14 cellular contexts compared by ENCODE assay signal in genomic region chr4:169615467-169616106, GRCh38. TPM values are rescaled to one million over a fixed set of nuclear protein-coding genes. Genes with fewer than 3 reads are reported as not detected.
DNase-seq lines count a peak whose midpoint lies in the region; ATAC-seq, FAIRE-seq and TF ChIP-seq lines count a peak whose summit lies in the region.
"Had no signal": no experiment of that assay in that cellular context is flagged by ENCODE, and none has a peak within 500 bp of the region (broad histone marks: within the 10 kb centered on the region; RNA-seq: fewer than 3 reads in every experiment).

No MANE protein-coding gene starts in this region.

- CTCF ChIA-PET in T-cell (lab: Charles Lee), result interaction anchor here (0.6 to 1.1 kb wide), 2 partner anchors 64 to 153 kb away, joined by 3 read pairs; no protein-coding TSS in a partner anchor
- CTCF ChIA-PET in HEK293T (lab: Yijun Ruan, JAX), result no interaction called here

- no peak for TF ChIP-seq CTCF in bronchial epithelial cell (IDR thresholded peaks at IDR 0.05; ENCODE audit: insufficient read depth, low read length, severe bottlenecking)

- H3K36me3 ChIP-seq in bronchial epithelial cell (ENCODE audit: control insufficient read depth, insufficient read depth, low read length), result no peaks in the 10 kb centered on the region
- H3K36me3 ChIP-seq: uterus had no signal

- H3K9me3 Mint-ChIP-seq in stimulated activated naive CD8-positive, alpha-beta T cell treated with anti-CD3 and anti-CD28 coated beads, Interleukin-15, Interleukin-2, amounts not matched to agents 100 ng/mL and 50 ng/mL, for 24 hours, result no peaks in the 10 kb centered on the region
- H3K9me3 Mint-ChIP-seq in T-cell, result no peaks in the 10 kb centered on the region
- no peaks in the 10 kb centered on the region for H3K9me3 Mint-ChIP-seq in stimulated activated naive CD8-positive, alpha-beta T cell treated with anti-CD3 and anti-CD28 coated beads, Interleukin-15, amount 100 ng/mL, for 72 hours
- H3K9me3 Mint-ChIP-seq: stimulated activated naive B cell treated with anti-CD40 and anti-IgM and Interleukin-4, amounts not matched to agents 10 μg/mL and 1 μg/mL and 100 μg/mL, for 72 hours had no signal

- no peak for ATAC-seq in stimulated activated naive CD8-positive, alpha-beta T cell treated with anti-CD3 and anti-CD28 coated beads, Interleukin-15, Interleukin-2, amounts not matched to agents 100 U/mL and 50 U/mL, for 24 hours
- ATAC-seq in T-cell (replicated peaks in 1 of 4) (no peak), HG03432 (IDR thresholded peaks at IDR 0.05; ENCODE audit: unreplicated experiment) (no peak)
- ATAC-seq in stimulated activated naive CD8-positive, alpha-beta T cell treated with anti-CD3 and anti-CD28 coated beads, Interleukin-15, amount 100 ng/mL, for 72 hours, result peak; percentile 35
- ATAC-seq: stimulated activated naive B cell treated with anti-CD40 and anti-IgM and Interleukin-4, amounts not matched to agents 10 μg/mL and 1 μg/mL and 100 μg/mL, for 72 hours had no signal

- no peaks in the 10 kb centered on the region for H3K36me3 Mint-ChIP-seq in stimulated activated naive CD8-positive, alpha-beta T cell treated with anti-CD3 and anti-CD28 coated beads, Interleukin-15, Interleukin-2, amounts not matched to agents 100 ng/mL and 50 ng/mL, for 24 hours (ENCODE audit: low read depth)
- no peaks in the 10 kb centered on the region for H3K36me3 Mint-ChIP-seq in T-cell
- H3K36me3 Mint-ChIP-seq: stimulated activated naive B cell treated with anti-CD40 and anti-IgM and Interleukin-4, amounts not matched to agents 10 μg/mL and 1 μg/mL and 100 μg/mL, for 72 hours had no signal

- no peak for FAIRE-seq in bronchial epithelial cell (lab: Jason Lieb, UNC)

- POLR2A ChIA-PET in T-cell (lab: Charles Lee) (interaction anchor here (0.6 to 1.0 kb wide), 3 partner anchors 45 to 434 kb away, joined by 3 to 4 read pairs (median 4); no protein-coding TSS in a partner anchor), HEK293T (lab: Yijun Ruan, JAX) (interaction anchor here (1.4 kb wide), 1 partner anchor 108 kb away, joined by 3 read pairs; no protein-coding TSS in a partner anchor)

- peaks cover 60% of the 10 kb centered on the region for H3K4me1 Mint-ChIP-seq in stimulated activated naive CD8-positive, alpha-beta T cell treated with anti-CD3 and anti-CD28 coated beads, Interleukin-15, Interleukin-2, amounts not matched to agents 100 ng/mL and 50 ng/mL, for 24 hours (ENCODE audit: low read depth)
- peaks cover 52 to 68% (median 56%) of the 10 kb centered on the region in 3 donors for H3K4me1 Mint-ChIP-seq in T-cell
- H3K4me1 Mint-ChIP-seq in stimulated activated naive CD8-positive, alpha-beta T cell treated with anti-CD3 and anti-CD28 coated beads, Interleukin-15, amount 100 ng/mL, for 72 hours, result peaks cover 53% of the 10 kb centered on the region

- no peaks in the 10 kb centered on the region for H3K27me3 ChIP-seq in bronchial epithelial cell (ENCODE audit: control insufficient read depth, insufficient read depth, low read length)
- H3K27me3 ChIP-seq: uterus had no signal

- H3K27ac Mint-ChIP-seq in stimulated activated naive CD8-positive, alpha-beta T cell treated with anti-CD3 and anti-CD28 coated beads, Interleukin-15, Interleukin-2, amounts not matched to agents 100 ng/mL and 50 ng/mL, for 24 hours, result peak overlapping the region; percentile 40
- H3K27ac Mint-ChIP-seq in T-cell, result peak overlapping the region; percentile 55 to 61
- peak overlapping the region in 1 of 2 donors; percentile 57 for H3K27ac Mint-ChIP-seq in stimulated activated naive CD8-positive, alpha-beta T cell treated with anti-CD3 and anti-CD28 coated beads, Interleukin-15, amount 100 ng/mL, for 72 hours
- H3K27ac Mint-ChIP-seq: stimulated activated naive B cell treated with anti-CD40 and anti-IgM and Interleukin-4, amounts not matched to agents 10 μg/mL and 1 μg/mL and 100 μg/mL, for 72 hours had no signal

- no peak for DNase-seq in stimulated activated naive CD8-positive, alpha-beta T cell treated with anti-CD3 and anti-CD28 coated beads, Interleukin-15, Interleukin-2, amounts not matched to agents 100 U/mL and 50 U/mL, for 24 hours
- DNase-seq in T-cell, result no peak
- DNase-seq in bronchial epithelial cell (ENCODE audit: low read depth), result peak; percentile 69
- DNase-seq in stimulated activated naive CD8-positive, alpha-beta T cell treated with anti-CD3 and anti-CD28 coated beads, Interleukin-15, amount 100 ng/mL, for 72 hours, result peak in 1 of 2 donors; percentile 39
- no peak for DNase-seq in HEK293T (ENCODE audit: extremely low spot score)
- DNase-seq in T-helper 9 cell, result no peak
- DNase-seq: islet precursor cell; MV-4-11; NCI-H2171; stimulated activated naive B cell treated with anti-CD40 and anti-IgM and Interleukin-4, amounts not matched to agents 10 μg/mL and 1 μg/mL and 100 μg/mL, for 72 hours; uterus had no signal

- no peaks in the 10 kb centered on the region for H3K27me3 Mint-ChIP-seq in stimulated activated naive CD8-positive, alpha-beta T cell treated with anti-CD3 and anti-CD28 coated beads, Interleukin-15, Interleukin-2, amounts not matched to agents 100 ng/mL and 50 ng/mL, for 24 hours
- H3K27me3 Mint-ChIP-seq in T-cell, result no peaks in the 10 kb centered on the region
- H3K27me3 Mint-ChIP-seq in stimulated activated naive CD8-positive, alpha-beta T cell treated with anti-CD3 and anti-CD28 coated beads, Interleukin-15, amount 100 ng/mL, for 72 hours, result no peaks in the 10 kb centered on the region
- H3K27me3 Mint-ChIP-seq: stimulated activated naive B cell treated with anti-CD40 and anti-IgM and Interleukin-4, amounts not matched to agents 10 μg/mL and 1 μg/mL and 100 μg/mL, for 72 hours had no signal

- H3K4me3 ChIP-seq in bronchial epithelial cell (ENCODE audit: low read depth, low read length), result no peak overlapping the region
- H3K4me3 ChIP-seq: SK-N-MC, uterus had no signal

- H3K4me3 Mint-ChIP-seq in stimulated activated naive CD8-positive, alpha-beta T cell treated with anti-CD3 and anti-CD28 coated beads, Interleukin-15, Interleukin-2, amounts not matched to agents 100 ng/mL and 50 ng/mL, for 24 hours, result no peak overlapping the region
- no peak overlapping the region for H3K4me3 Mint-ChIP-seq in T-cell
- peak overlapping the region; percentile 15 to 29 for H3K4me3 Mint-ChIP-seq in stimulated activated naive CD8-positive, alpha-beta T cell treated with anti-CD3 and anti-CD28 coated beads, Interleukin-15, amount 100 ng/mL, for 72 hours
- H3K4me3 Mint-ChIP-seq: stimulated activated naive B cell treated with anti-CD40 and anti-IgM and Interleukin-4, amounts not matched to agents 10 μg/mL and 1 μg/mL and 100 μg/mL, for 72 hours had no signal

TF ChIP-seq in HEK293T, 16 proteins besides CTCF, POLR2A, EP300 and RAD21:
- TF ChIP-seq LEF1 (IDR thresholded peaks at IDR 0.05; ENCODE audit: borderline replicate concordance) (no peak), FOXK2 (IDR thresholded peaks at IDR 0.05) (no peak), FOXM1 (IDR thresholded peaks at IDR 0.05; ENCODE audit: borderline replicate concordance) (no peak), SP1 (IDR thresholded peaks at IDR 0.05) (no peak), CTBP1 (IDR thresholded peaks at IDR 0.05; ENCODE audit: borderline replicate concordance) (no peak), SUZ12 (IDR thresholded peaks at IDR 0.05) (no peak)

RNA-seq across cellular contexts. Expression of gene NEK1, which starts 3.2 kb away (rescaled TPM):
- total RNA-seq in T-cell (10 to 100 TPM; 13.4 to 21.9 (median 19.5) TPM), bronchial epithelial cell (6.1 and 7.3 TPM in 2 replicates)

RNA-seq across cellular contexts. Expression of gene CLCN3, which starts 4.8 kb away (rescaled TPM):
- total RNA-seq in T-cell (10 to 100 TPM; 17.3 to 33.7 (median 30.8) TPM), bronchial epithelial cell (45.0 and 96.9 TPM in 2 replicates)

Comparison
In these comparisons a context has a peak if more than half of its experiments do, and no peak if none do; other contexts are left out.
1. H3K4me3 Mint-ChIP-seq: peak in stimulated activated naive CD8-positive, alpha-beta T cell treated with anti-CD3 and anti-CD28 coated beads, Interleukin-15, amount 100 ng/mL, for 72 hours (2 of 2); none in stimulated activated naive CD8-positive, alpha-beta T cell treated with anti-CD3 and anti-CD28 coated beads, Interleukin-15, Interleukin-2, amounts not matched to agents 100 ng/mL and 50 ng/mL, for 24 hours (single experiment) and T-cell (0 of 3).